ENCODE assay signal across 1 cellular context in the genomic region with DNA sequence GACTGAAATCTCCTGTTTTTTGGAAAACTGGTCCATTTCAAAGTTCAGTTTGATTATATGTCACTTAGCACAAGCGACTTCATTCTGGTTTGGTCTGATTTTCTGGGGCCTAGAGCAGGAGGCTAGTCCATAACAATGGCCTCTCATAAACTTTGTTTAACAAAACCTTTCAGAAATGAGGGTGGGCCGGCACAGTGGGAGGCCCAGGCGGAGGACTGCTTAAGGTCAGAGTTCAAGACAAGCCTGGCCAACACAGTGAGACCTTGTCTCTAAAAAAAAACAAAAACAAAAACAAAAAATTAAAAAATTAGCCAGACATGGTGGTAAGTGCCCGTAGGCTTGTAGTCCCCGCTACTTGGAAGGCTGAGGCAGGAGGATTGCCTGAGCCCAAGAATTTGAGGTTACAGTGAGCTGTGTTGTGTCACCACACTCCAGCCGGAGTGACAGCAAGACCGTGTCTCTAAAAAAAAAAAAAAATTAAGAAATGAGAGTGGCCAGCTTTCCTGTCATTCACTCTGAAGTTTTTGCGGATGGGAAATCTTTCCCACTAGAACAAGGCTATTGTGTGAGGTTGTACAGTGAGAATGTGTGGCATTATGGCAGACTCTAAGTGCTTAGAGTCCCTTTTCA.
TF ChIP-seq lines count a peak whose summit lies in the region.

No MANE protein-coding gene starts in this region.

TF ChIP-seq in K562, 482 proteins besides CTCF, POLR2A, EP300 and RAD21:
- no peak for TF ChIP-seq JUNB (CRISPR knock-in tag; conservative IDR thresholded peaks at IDR 0.05)
- TF ChIP-seq, protein P1, sequence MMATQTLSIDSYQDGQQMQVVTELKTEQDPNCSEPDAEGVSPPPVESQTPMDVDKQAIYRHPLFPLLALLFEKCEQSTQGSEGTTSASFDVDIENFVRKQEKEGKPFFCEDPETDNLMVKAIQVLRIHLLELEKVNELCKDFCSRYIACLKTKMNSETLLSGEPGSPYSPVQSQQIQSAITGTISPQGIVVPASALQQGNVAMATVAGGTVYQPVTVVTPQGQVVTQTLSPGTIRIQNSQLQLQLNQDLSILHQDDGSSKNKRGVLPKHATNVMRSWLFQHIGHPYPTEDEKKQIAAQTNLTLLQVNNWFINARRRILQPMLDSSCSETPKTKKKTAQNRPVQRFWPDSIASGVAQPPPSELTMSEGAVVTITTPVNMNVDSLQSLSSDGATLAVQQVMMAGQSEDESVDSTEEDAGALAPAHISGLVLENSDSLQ (IDR thresholded peaks at IDR 0.05) = peak; percentile 53
